In genomic region chr5:91121347-91121993, GRCh38 we compare ENCODE assay signal across 19 cellular contexts.
DNase-seq lines count a peak whose midpoint lies in the region; ATAC-seq and TF ChIP-seq lines count a peak whose summit lies in the region.
"Had no signal": no experiment of that assay in that cellular context is flagged by ENCODE, and none has a peak within 500 bp of the region (broad histone marks: within the 10 kb centered on the region; RNA-seq: fewer than 3 reads in every experiment).

No MANE protein-coding gene starts in this region.

- H3K27ac ChIP-seq in esophagus squamous epithelium (peak overlapping the region in 3 of 4 donors; percentile 65 to 75 (median 74)), psoas muscle (peak overlapping the region; percentile 30), thyroid gland (peak overlapping the region; percentile 14 to 66 (median 57))
- H3K27ac ChIP-seq: KMS-11 had no signal

- H3K27me3 ChIP-seq in adipocyte (replicated peaks; ENCODE audit: control insufficient read depth, insufficient read depth, low read length) (no peaks in the 10 kb centered on the region), esophagus squamous epithelium (no peaks in the 10 kb centered on the region), psoas muscle (ENCODE audit: insufficient read depth in 3 of 3, low read length in 2 of 3) (no peaks in the 10 kb centered on the region), thyroid gland (no peaks in the 10 kb centered on the region)
- H3K27me3 ChIP-seq: right lobe of liver had no signal

- H3K4me3 ChIP-seq in adipocyte (ENCODE audit: low read length) = no peak overlapping the region
- H3K4me3 ChIP-seq in esophagus squamous epithelium = no peak overlapping the region
- H3K4me3 ChIP-seq in psoas muscle = no peak overlapping the region
- no peak overlapping the region for H3K4me3 ChIP-seq in thyroid gland (replicated peaks in 1 of 3)
- H3K4me3 ChIP-seq: right lobe of liver had no signal

- DNase-seq in adipocyte (ENCODE audit: low read depth) = peak; percentile 79
- DNase-seq in esophagus squamous epithelium (lab: John Stamatoyannopoulos, UW) = no peak
- no peak for DNase-seq in psoas muscle
- no peak for DNase-seq in thyroid gland
- DNase-seq in NCI-H524 treated with DMSO at 0.1 percent for 48 hours (lab: John Stamatoyannopoulos, UW) = no peak
- DNase-seq in SK-N-DZ (ENCODE audit: low spot score) = no peak
- DNase-seq: activated naive CD8-positive, alpha-beta T cell treated with anti-CD3 and anti-CD28 coated beads for 36 hours; COR-L47; dermis blood vessel endothelial cell; NCI-H1048; NCI-H2029; NCI-H446 treated with DMSO at 0.1 percent for 48 hours; NK-92 treated with Interleukin-12 subunit alpha and Interleukin-12 subunit beta, amount 100 ng/mL, for 24 hours; occipital lobe; right lobe of liver; stimulated activated CD4-positive, alpha-beta T cell treated with anti-CD3 and anti-CD28 coated beads, Interleukin-2, amount 100 ng/mL, for 48 hours had no signal

- H3K4me1 ChIP-seq in adipocyte (ENCODE audit: control insufficient read depth, insufficient read depth, low read length) = peaks cover 44% of the 10 kb centered on the region
- H3K4me1 ChIP-seq in esophagus squamous epithelium = peaks cover 2 to 59% (median 22%) of the 10 kb centered on the region in 3 donors
- peaks cover 8% of the 10 kb centered on the region for H3K4me1 ChIP-seq in psoas muscle
- H3K4me1 ChIP-seq in thyroid gland = peaks cover 43 to 66% of the 10 kb centered on the region in 2 donors
- H3K4me1 ChIP-seq: right lobe of liver had no signal

- H3K9ac ChIP-seq in adipocyte (ENCODE audit: low read length) = peak overlapping the region; percentile 25
- H3K9ac ChIP-seq: KMS-11 had no signal

- ATAC-seq in psoas muscle = peak in 1 of 4 donors; percentile 39
- no peak for ATAC-seq in HG03097 (IDR thresholded peaks at IDR 0.05; ENCODE audit: low FRiP score, unreplicated experiment)
- ATAC-seq: activated T-helper 17 cell treated with anti-CD3 and anti-CD28 coated beads, Interleukin-2, amount 50 U/mL, for 72 hours had no signal

- TF ChIP-seq POLR2A in esophagus squamous epithelium (IDR thresholded peaks at IDR 0.05) (no peak), thyroid gland (IDR thresholded peaks at IDR 0.05) (no peak)

- TF ChIP-seq CTCF in esophagus squamous epithelium (IDR thresholded peaks at IDR 0.05) = no peak
- TF ChIP-seq CTCF in psoas muscle (IDR thresholded peaks at IDR 0.05) = no peak
- TF ChIP-seq CTCF in thyroid gland (IDR thresholded peaks at IDR 0.05) = no peak

- WGBS in esophagus squamous epithelium, 2 donors = 49 to 66% methylated on average over 7 of the region's 7 CpGs
- WGBS in psoas muscle, 3 donors = 67 to 79% (median 72%) methylated on average over 7 of the region's 7 CpGs
- 80 to 85% methylated on average over 7 of the region's 7 CpGs for WGBS in thyroid gland, 2 donors

- H3K9me3 ChIP-seq in adipocyte (ENCODE audit: control insufficient read depth, low read length) (no peaks in the 10 kb centered on the region), esophagus squamous epithelium (no peaks in the 10 kb centered on the region), psoas muscle (no peaks in the 10 kb centered on the region), thyroid gland (no peaks in the 10 kb centered on the region)
- H3K9me3 ChIP-seq: right lobe of liver had no signal

- H3K36me3 ChIP-seq in adipocyte (ENCODE audit: control insufficient read depth, insufficient read depth, low read length, severe bottlenecking) (no peaks in the 10 kb centered on the region), esophagus squamous epithelium (no peaks in the 10 kb centered on the region), psoas muscle (ENCODE audit: insufficient read depth in 1 of 2, low read depth in 1 of 2) (no peaks in the 10 kb centered on the region), thyroid gland (no peaks in the 10 kb centered on the region)
- H3K36me3 ChIP-seq: right lobe of liver had no signal

- intact Hi-C loops in esophagus squamous epithelium (cut with DNase I) = no loop called here
- intact Hi-C loops in psoas muscle (cut with DNase I) = loop anchor here in 1 of 2 donors (5.0 kb wide), 1 partner anchor 41 kb away; no protein-coding TSS in a partner anchor
- intact Hi-C loops in thyroid gland (cut with DNase I) = no loop called here
